9 cellular contexts compared by ENCODE assay signal in the genomic region with DNA sequence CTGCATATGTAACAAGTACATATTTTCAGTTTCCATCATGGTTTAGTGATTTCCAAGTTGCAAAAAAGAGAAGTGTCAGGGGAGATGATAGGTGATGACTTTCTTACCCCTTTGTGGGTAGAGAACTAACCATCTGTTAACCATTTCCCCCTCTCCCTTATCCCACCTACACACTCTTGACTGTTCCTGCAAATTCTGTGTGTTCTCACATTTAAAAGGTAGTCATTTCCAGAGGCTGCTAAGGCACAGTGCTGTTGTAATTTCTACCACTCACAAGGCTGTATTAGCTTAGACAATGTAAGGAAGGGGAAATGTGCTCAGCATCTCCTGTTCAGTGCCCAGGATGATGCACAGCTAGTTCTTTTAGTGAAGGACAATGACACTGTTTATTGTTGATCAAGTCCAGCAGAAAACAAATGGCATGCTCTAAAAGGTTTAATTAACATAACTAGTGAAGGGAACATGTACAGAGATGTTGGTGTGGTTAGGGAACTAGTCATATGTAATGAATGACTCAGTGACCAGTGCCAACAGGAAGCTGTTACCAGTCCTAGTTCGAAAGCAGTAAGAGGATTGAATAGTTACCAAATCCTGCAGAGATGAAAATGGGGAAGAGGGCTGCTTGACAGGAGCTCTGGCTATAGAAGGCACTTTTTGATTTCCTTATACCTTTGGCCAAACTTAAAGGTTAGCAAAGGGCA.
A peak's percentile ranks its signal among the peaks of the same experiment; 100 is the strongest.
DNase-seq lines count a peak whose midpoint lies in the region; ATAC-seq and TF ChIP-seq lines count a peak whose summit lies in the region.
"Had no signal": no experiment of that assay in that cellular context is flagged by ENCODE, and none has a peak within 500 bp of the region (broad histone marks: within the 10 kb centered on the region; RNA-seq: fewer than 3 reads in every experiment).

No MANE protein-coding gene starts in this region.

- no peaks in the 10 kb centered on the region for H3K27me3 ChIP-seq in suprapubic skin
- H3K27me3 ChIP-seq in sigmoid colon, result no peaks in the 10 kb centered on the region
- no peaks in the 10 kb centered on the region for H3K27me3 ChIP-seq in MM.1S (replicated peaks; ENCODE audit: insufficient read depth, low read length)
- H3K27me3 ChIP-seq: cardiac muscle cell had no signal

- no peaks in the 10 kb centered on the region for H3F3A ChIP-seq in MM.1S (ENCODE audit: insufficient read depth, low read length)

- no peaks in the 10 kb centered on the region for H3K9me2 ChIP-seq in MM.1S (replicated peaks; ENCODE audit: insufficient read depth, low read length)

- DNase-seq in CD1c-positive myeloid dendritic cell (ENCODE audit: extremely low spot score) (peak; percentile 67), HT1080 (ENCODE audit: low read depth) (peak; percentile 76), glomerular endothelial cell (ENCODE audit: extremely low read depth, low read depth, low spot score) (peak; percentile 82), suprapubic skin (ENCODE audit: low spot score in 2 of 2) (no peak), sigmoid colon (no peak), NCI-H526 (lab: John Stamatoyannopoulos, UW) (no peak), MM.1S (no peak)

- ATAC-seq in GM21381 (IDR thresholded peaks at IDR 0.05; ENCODE audit: unreplicated experiment), result peak; percentile 94

- no peak overlapping the region for H3K4me2 ChIP-seq in MM.1S (ENCODE audit: low read depth, low read length)

- H3K9me3 ChIP-seq in suprapubic skin, result no peaks in the 10 kb centered on the region
- H3K9me3 ChIP-seq in sigmoid colon, result no peaks in the 10 kb centered on the region
- H3K9me3 ChIP-seq in MM.1S (replicated peaks; ENCODE audit: insufficient read depth, low read length), result no peaks in the 10 kb centered on the region

- no peak overlapping the region for H3K27ac ChIP-seq in suprapubic skin
- H3K27ac ChIP-seq in sigmoid colon, result no peak overlapping the region
- H3K27ac ChIP-seq in MM.1S (ENCODE audit: low read length), result no peak overlapping the region
- H3K27ac ChIP-seq: cardiac muscle cell had no signal

- intact Hi-C loops in sigmoid colon (cut with DNase I), result no loop called here

- H4K20me1 ChIP-seq in MM.1S (ENCODE audit: insufficient read depth, low read length), result no peaks in the 10 kb centered on the region

- TF ChIP-seq CTCF in suprapubic skin (IDR thresholded peaks at IDR 0.05) (no peak), sigmoid colon (IDR thresholded peaks at IDR 0.05) (no peak), MM.1S (IDR thresholded peaks at IDR 0.05; ENCODE audit: low read length) (no peak)

- H3K36me3 ChIP-seq in suprapubic skin (no peaks in the 10 kb centered on the region), sigmoid colon (no peaks in the 10 kb centered on the region), MM.1S (replicated peaks; ENCODE audit: insufficient read depth, low read length) (no peaks in the 10 kb centered on the region)
- H3K36me3 ChIP-seq: cardiac muscle cell had no signal

- no peak for TF ChIP-seq POLR2A in suprapubic skin (IDR thresholded peaks at IDR 0.05)
- TF ChIP-seq POLR2A in sigmoid colon (IDR thresholded peaks at IDR 0.05), result no peak

- 23% methylated on average over 1 of the region's 1 CpG for WGBS in suprapubic skin
- 45 to 46% methylated on average over 1 of the region's 1 CpG for WGBS in sigmoid colon, 2 donors

- no peak overlapping the region for H3K9ac ChIP-seq in MM.1S (ENCODE audit: low read length)

- H3K4me1 ChIP-seq in suprapubic skin, result no peaks in the 10 kb centered on the region
- H3K4me1 ChIP-seq in sigmoid colon, result no peaks in the 10 kb centered on the region
- H3K4me1 ChIP-seq in MM.1S (ENCODE audit: low read length), result no peaks in the 10 kb centered on the region

- H3K4me3 ChIP-seq in suprapubic skin (no peak overlapping the region), sigmoid colon (no peak overlapping the region), MM.1S (ENCODE audit: low read length) (no peak overlapping the region)
- H3K4me3 ChIP-seq: cardiac muscle cell had no signal

- H3K79me2 ChIP-seq in MM.1S (ENCODE audit: low read length), result no peaks in the 10 kb centered on the region

- TF ChIP-seq EP300 in suprapubic skin (IDR thresholded peaks at IDR 0.05) (no peak), sigmoid colon (IDR thresholded peaks at IDR 0.05) (no peak)

- no peak overlapping the region for H2AFZ ChIP-seq in MM.1S (ENCODE audit: low read length)

Comparison
In these comparisons a context has a peak if more than half of its experiments do, and no peak if none do; other contexts are left out.
1. DNase-seq: peak in CD1c-positive myeloid dendritic cell (single experiment), HT1080 (single experiment) and glomerular endothelial cell (single experiment); none in suprapubic skin (0 of 2), sigmoid colon (single experiment), NCI-H526 (0 of 2) and MM.1S (single experiment).